10 cellular contexts compared by ENCODE assay signal in genomic region chr15:67083135-67083766, GRCh38. TPM values are rescaled to one million over a fixed set of nuclear protein-coding genes. Genes with fewer than 3 reads are reported as not detected.
DNase-seq lines count a peak whose midpoint lies in the region; ATAC-seq, FAIRE-seq and TF ChIP-seq lines count a peak whose summit lies in the region.
"Had no signal": no experiment of that assay in that cellular context is flagged by ENCODE, and none has a peak within 500 bp of the region (broad histone marks: within the 10 kb centered on the region; RNA-seq: fewer than 3 reads in every experiment).

No MANE protein-coding gene starts in this region.

- intact Hi-C loops in pancreas (cut with DNase I): no loop called here

- H3K9me3 ChIP-seq in OCI-LY3 (ENCODE audit: insufficient read depth, low read length): no peaks in the 10 kb centered on the region
- H3K9me3 ChIP-seq in pancreas: no peaks in the 10 kb centered on the region

- TF ChIP-seq CTCF in GM06990 (IDR thresholded peaks at IDR 0.05; ENCODE audit: insufficient read depth, low read length, poor library complexity, severe bottlenecking) (no peak), OCI-LY3 (IDR thresholded peaks at IDR 0.05; ENCODE audit: low read depth, low read length) (no peak), pancreas (IDR thresholded peaks at IDR 0.05) (no peak)

- H3K4me2 ChIP-seq in OCI-LY3 (ENCODE audit: low read length): peak overlapping the region; percentile 96

- H3K27ac ChIP-seq in OCI-LY3 (ENCODE audit: low read length) (no peak overlapping the region), pancreas (peak overlapping the region in 3 of 4 donors; percentile 22 to 63 (median 59))
- H3K27ac ChIP-seq: foreskin keratinocyte had no signal

- no peak overlapping the region for H2AFZ ChIP-seq in OCI-LY3 (ENCODE audit: low read depth, low read length)

- H3K4me3 ChIP-seq in GM06990 (replicated peaks; ENCODE audit: low read depth, low read length): peak overlapping the region; percentile 4; the same call in 1 of the 2 replicates
- no peak overlapping the region; the same call in 1 of the 2 replicates for H3K4me3 ChIP-seq in OCI-LY3 (ENCODE audit: low read length)
- H3K4me3 ChIP-seq in pancreas: no peak overlapping the region

- H3K27me3 ChIP-seq in GM06990 (replicated peaks; ENCODE audit: control insufficient read depth, insufficient read depth, low read length) (no peaks in the 10 kb centered on the region), OCI-LY3 (ENCODE audit: low read depth, low read length) (no peaks in the 10 kb centered on the region), pancreas (no peaks in the 10 kb centered on the region)
- H3K27me3 ChIP-seq: foreskin keratinocyte had no signal

- FAIRE-seq in pancreas (lab: Jason Lieb, UNC): no peak

- H4K20me1 ChIP-seq in OCI-LY3 (ENCODE audit: insufficient read depth, low read length): peaks cover 12% of the 10 kb centered on the region; the same call in 1 of the 2 replicates

- peak; percentile 55 for DNase-seq in GM06990 (ENCODE audit: extremely low read depth, insufficient read length)
- DNase-seq in central memory CD4-positive, alpha-beta T cell: peak; percentile 51
- DNase-seq in pancreas: no peak
- DNase-seq in DMS79 (lab: John Stamatoyannopoulos, UW): no peak
- DNase-seq in Ammon's horn (ENCODE audit: low spot score): no peak
- DNase-seq: foreskin keratinocyte, NCI-H146 had no signal

- H3K4me1 ChIP-seq in OCI-LY3 (ENCODE audit: low read length): peaks cover 86% of the 10 kb centered on the region
- peaks cover 50 to 86% (median 58%) of the 10 kb centered on the region in 3 donors for H3K4me1 ChIP-seq in pancreas

- H3K36me3 ChIP-seq in GM06990 (ENCODE audit: control insufficient read depth, insufficient read depth, low read length) (no peaks in the 10 kb centered on the region), OCI-LY3 (replicated peaks; ENCODE audit: low read depth, low read length) (peaks cover 3% of the 10 kb centered on the region), pancreas (no peaks in the 10 kb centered on the region)

- H3K9ac ChIP-seq in OCI-LY3 (ENCODE audit: low read length): no peak overlapping the region

- ATAC-seq in pancreas: no peak
- ATAC-seq in HG02678 (IDR thresholded peaks at IDR 0.05; ENCODE audit: unreplicated experiment): no peak
- ATAC-seq in GM21786 (IDR thresholded peaks at IDR 0.05; ENCODE audit: unreplicated experiment): no peak
- ATAC-seq: foreskin keratinocyte had no signal

- 61 to 65% methylated on average over 12 of the region's 12 CpGs for WGBS in pancreas, 2 donors

- H3K79me2 ChIP-seq in OCI-LY3 (ENCODE audit: low read length): peaks cover 53% of the 10 kb centered on the region

RNA-seq across cellular contexts. Expression of gene SMAD3, which starts 17.8 kb away (rescaled TPM):
- 10 to 100 TPM; 15.6 to 42.5 (median 23.8) TPM for total RNA-seq in pancreas
- polyA plus RNA-seq in pancreas: 10 to 100 TPM in 1 of 2 donors, 1 to 10 TPM in 1; 7.9 to 13.5 TPM

Comparison
In these comparisons a context has a peak if more than half of its experiments do, and no peak if none do; other contexts are left out.
1. DNase-seq: peak in GM06990 (single experiment) and central memory CD4-positive, alpha-beta T cell (single experiment); none in pancreas (0 of 6), DMS79 (single experiment) and Ammon's horn (single experiment).